Comparison of ENCODE assay signal across 15 cellular contexts in genomic region chr1:94951509-94952208, GRCh38.
"Had no signal": no experiment of that assay in that cellular context is flagged by ENCODE, and none has a peak within 500 bp of the region (broad histone marks: within the 10 kb centered on the region; RNA-seq: fewer than 3 reads in every experiment).

No MANE protein-coding gene starts in this region.

- H2AFZ ChIP-seq: hepatocyte had no signal

- H3K27ac ChIP-seq: hepatocyte, lower lobe of right lung, neutrophil, tibial nerve had no signal

- H3K27me3 ChIP-seq: hepatocyte, neutrophil, spleen, tibial nerve had no signal

- H3K4me3 ChIP-seq: hepatocyte, lower lobe of right lung, mucosa of descending colon, spleen, tibial nerve had no signal

- H3K36me3 ChIP-seq: lower lobe of right lung, neutrophil, spleen, tibial nerve had no signal

- ATAC-seq: activated naive CD4-positive, alpha-beta T cell treated with anti-CD3 and anti-CD28 coated beads, Interleukin-2, amount 50 U/mL, for 72 hours; lower lobe of right lung; naive thymus-derived CD8-positive, alpha-beta T cell; stimulated activated memory B cell treated with anti-CD40 and anti-IgM and Interleukin-4, amounts not matched to agents 10 μg/mL and 1 μg/mL and 100 μg/mL, for 72 hours had no signal

- H3K4me2 ChIP-seq: hepatocyte had no signal

- DNase-seq: activated CD4-positive, alpha-beta T cell treated with anti-CD3 and anti-CD28 coated beads, Interleukin-2, amount 50 U/mL, for 4 hours; activated CD4-positive, CD25-positive, alpha-beta regulatory T cell treated with anti-CD3 and anti-CD28 coated beads, Interleukin-2, amount 50 U/mL, for 72 hours; activated effector memory CD4-positive, alpha-beta T cell treated with anti-CD3 and anti-CD28 coated beads, Interleukin-2, amount 50 U/mL, for 16 hours; activated T-cell treated with anti-CD3 and anti-CD28 coated beads, Interleukin-2, amount 50 U/mL, for 1 hour; lower lobe of right lung; mucosa of descending colon; naive thymus-derived CD8-positive, alpha-beta T cell; posterior cingulate gyrus; spleen; stimulated activated CD4-positive, alpha-beta T cell treated with anti-CD3 and anti-CD28 coated beads, Interleukin-1b, Interleukin-23, amount 100 ng/mL, for 48 hours had no signal

- H3K9me3 ChIP-seq: lower lobe of right lung, mucosa of descending colon, neutrophil, spleen, tibial nerve had no signal

- H3K79me2 ChIP-seq: hepatocyte had no signal
